In genomic region chr4:54440394-54441223, GRCh38 we compare ENCODE assay signal across 8 cellular contexts.
DNase-seq lines count a peak whose midpoint lies in the region; ATAC-seq and TF ChIP-seq lines count a peak whose summit lies in the region.

No MANE protein-coding gene starts in this region.

- H3K27ac Mint-ChIP-seq in immature natural killer cell: peak overlapping the region in 5 of 6 donors; percentile 25 to 71 (median 58)

- H3K4me3 Mint-ChIP-seq in immature natural killer cell: peak overlapping the region; percentile 64 to 82 (median 72)

- TF ChIP-seq CTCF in tibial nerve (IDR thresholded peaks at IDR 0.05): peak; percentile 41 to 74 (median 60)

- H3K4me3 ChIP-seq in tibial nerve: peak overlapping the region in 1 of 4 donors; percentile 32

- H3K36me3 Mint-ChIP-seq in immature natural killer cell: no peaks in the 10 kb centered on the region

- no peaks in the 10 kb centered on the region for H3K27me3 ChIP-seq in tibial nerve

- no peak for ATAC-seq in GM21529 (IDR thresholded peaks at IDR 0.05; ENCODE audit: unreplicated experiment)
- no peak for ATAC-seq in HG03354 (IDR thresholded peaks at IDR 0.05; ENCODE audit: poor library complexity, severe bottlenecking, unreplicated experiment)
- ATAC-seq in GM18502 (IDR thresholded peaks at IDR 0.05; ENCODE audit: poor library complexity, unreplicated experiment): no peak

- no peaks in the 10 kb centered on the region for H3K36me3 ChIP-seq in tibial nerve

- no peaks in the 10 kb centered on the region for H3K27me3 Mint-ChIP-seq in immature natural killer cell (ENCODE audit: low read depth in 3 of 3)

- peak overlapping the region in 2 of 4 donors; percentile 26 to 38 for H3K27ac ChIP-seq in tibial nerve

- 10 to 17% methylated on average over 7 of the region's 7 CpGs for WGBS in tibial nerve, 2 donors

- no peak for TF ChIP-seq EP300 in tibial nerve (IDR thresholded peaks at IDR 0.05)

- peak; percentile 7 for DNase-seq in G401 (ENCODE audit: low spot score)
- DNase-seq in M059J (ENCODE audit: low read depth): peak; percentile 32
- peak; percentile 49 for DNase-seq in astrocyte of the hippocampus (ENCODE audit: low read depth, low spot score)
- DNase-seq in immature natural killer cell: peak; percentile 14 to 23 (median 20)
- no peak for DNase-seq in tibial nerve (ENCODE audit: low spot score in 2 of 2)

- no peaks in the 10 kb centered on the region for H3K9me3 ChIP-seq in tibial nerve

- H3K9me3 Mint-ChIP-seq in immature natural killer cell: peaks cover 0 to 2% (median 0%) of the 10 kb centered on the region in 6 donors

- peaks cover 9 to 25% of the 10 kb centered on the region in 2 donors for H3K4me1 Mint-ChIP-seq in immature natural killer cell

- H3K4me1 ChIP-seq in tibial nerve: peaks cover 0 to 13% (median 0%) of the 10 kb centered on the region in 4 donors

- in situ Hi-C loops in G401 (cut with HindIII; ENCODE audit: low sequenced_read_pairs): no loop called here

- TF ChIP-seq POLR2A in tibial nerve (IDR thresholded peaks at IDR 0.05): no peak

Comparison
In these comparisons a context has a peak if more than half of its experiments do, and no peak if none do; other contexts are left out.
1. DNase-seq: peak in G401 (single experiment), M059J (single experiment), astrocyte of the hippocampus (single experiment) and immature natural killer cell (3 of 3); none in tibial nerve (0 of 2).